In the genomic region with DNA sequence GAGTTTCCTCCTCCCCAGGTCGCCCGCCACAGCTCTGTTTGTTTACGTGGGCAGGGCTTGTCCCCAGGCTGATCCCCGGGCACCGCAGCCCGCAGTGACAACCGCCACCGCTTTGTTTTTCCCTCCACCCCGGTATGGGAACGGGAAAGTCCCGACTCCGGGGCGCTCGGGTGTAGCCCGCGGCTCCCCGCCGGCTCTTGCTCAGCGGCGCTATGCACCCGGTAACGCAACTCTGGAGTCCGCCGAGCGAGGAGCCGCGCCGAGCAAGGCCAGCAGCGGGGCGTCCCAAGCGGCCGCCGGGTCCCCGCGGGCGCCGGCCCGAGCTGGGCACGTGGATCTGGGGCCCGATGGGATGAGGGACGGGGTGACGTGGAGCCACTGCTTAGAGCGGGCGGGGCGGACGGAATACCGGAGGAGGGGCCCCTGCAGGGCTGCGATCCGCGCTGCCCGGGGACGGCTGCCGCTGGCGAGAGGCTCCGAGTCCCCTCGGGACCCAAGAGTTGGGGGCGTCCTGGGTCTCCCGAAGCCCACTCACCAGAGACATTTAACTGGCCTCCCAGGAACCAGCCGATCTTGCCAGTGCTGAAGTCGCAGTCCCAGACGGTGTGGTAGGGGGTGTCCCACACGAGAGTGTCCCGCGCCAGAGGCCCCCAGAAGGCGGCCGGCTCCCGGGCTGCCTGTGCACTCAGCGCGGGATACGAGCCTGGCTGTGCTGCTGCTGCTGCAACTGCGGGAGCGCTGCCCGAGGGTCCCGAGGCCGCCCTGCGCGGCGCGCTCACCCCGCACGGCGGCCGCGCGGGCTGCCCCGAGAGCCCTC, we compare ENCODE assay signal across 1 cellular context.
TF ChIP-seq lines count a peak whose summit lies in the region.

No MANE protein-coding gene starts in this region.

TF ChIP-seq in IMR-90, 13 proteins besides CTCF, POLR2A, EP300 and RAD21 (continued from another document):
- TF ChIP-seq, protein P1, sequence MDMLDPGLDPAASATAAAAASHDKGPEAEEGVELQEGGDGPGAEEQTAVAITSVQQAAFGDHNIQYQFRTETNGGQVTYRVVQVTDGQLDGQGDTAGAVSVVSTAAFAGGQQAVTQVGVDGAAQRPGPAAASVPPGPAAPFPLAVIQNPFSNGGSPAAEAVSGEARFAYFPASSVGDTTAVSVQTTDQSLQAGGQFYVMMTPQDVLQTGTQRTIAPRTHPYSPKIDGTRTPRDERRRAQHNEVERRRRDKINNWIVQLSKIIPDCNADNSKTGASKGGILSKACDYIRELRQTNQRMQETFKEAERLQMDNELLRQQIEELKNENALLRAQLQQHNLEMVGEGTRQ (IDR thresholded peaks at IDR 0.05; ENCODE audit: low read depth, low read length), result no peak
- TF ChIP-seq, protein P2, sequence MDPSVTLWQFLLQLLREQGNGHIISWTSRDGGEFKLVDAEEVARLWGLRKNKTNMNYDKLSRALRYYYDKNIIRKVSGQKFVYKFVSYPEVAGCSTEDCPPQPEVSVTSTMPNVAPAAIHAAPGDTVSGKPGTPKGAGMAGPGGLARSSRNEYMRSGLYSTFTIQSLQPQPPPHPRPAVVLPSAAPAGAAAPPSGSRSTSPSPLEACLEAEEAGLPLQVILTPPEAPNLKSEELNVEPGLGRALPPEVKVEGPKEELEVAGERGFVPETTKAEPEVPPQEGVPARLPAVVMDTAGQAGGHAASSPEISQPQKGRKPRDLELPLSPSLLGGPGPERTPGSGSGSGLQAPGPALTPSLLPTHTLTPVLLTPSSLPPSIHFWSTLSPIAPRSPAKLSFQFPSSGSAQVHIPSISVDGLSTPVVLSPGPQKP (IDR thresholded peaks at IDR 0.05; ENCODE audit: borderline replicate concordance, low read depth, low read length), result no peak
